Comparison of ENCODE assay signal across 1 cellular context in the genomic region with DNA sequence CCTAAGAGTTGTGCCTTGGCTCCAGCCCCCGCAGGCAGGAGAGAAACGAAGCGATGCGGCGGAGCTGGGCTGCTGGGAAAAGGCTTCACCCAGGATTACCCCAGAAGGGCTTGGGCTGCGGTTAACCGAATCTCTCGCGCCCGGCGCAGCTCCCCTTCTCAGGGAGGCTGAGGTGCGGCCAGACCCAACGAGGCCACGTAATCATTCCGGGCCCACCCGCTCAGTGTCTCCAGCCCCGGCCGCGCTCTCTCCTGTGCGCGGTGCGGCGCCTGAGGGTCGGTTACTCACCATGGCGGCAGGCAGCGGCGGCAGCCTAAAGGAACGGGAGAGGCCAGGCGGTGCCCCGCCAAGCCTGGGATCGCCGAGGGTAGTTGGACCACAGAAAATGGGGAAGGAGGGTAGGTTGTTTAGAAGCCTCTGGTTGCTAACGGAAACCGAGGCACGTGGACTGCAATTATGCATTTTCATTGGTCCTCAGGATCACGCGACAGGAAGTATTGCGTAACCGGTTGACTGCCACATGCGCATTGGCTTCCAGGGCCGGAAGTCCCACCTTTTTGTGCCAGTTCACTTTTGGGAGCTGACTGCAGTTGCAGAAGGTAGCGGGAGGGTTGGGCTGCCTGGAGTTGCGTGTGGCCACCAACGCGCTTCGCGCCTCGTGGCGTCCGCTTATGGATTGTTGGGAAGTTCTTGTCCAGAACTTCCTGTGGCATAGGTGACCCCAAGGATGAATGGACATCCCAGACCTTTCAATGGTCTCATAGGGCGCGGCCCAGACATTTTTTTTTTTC.
TF ChIP-seq lines count a peak whose summit lies in the region.

A gene with protein sequence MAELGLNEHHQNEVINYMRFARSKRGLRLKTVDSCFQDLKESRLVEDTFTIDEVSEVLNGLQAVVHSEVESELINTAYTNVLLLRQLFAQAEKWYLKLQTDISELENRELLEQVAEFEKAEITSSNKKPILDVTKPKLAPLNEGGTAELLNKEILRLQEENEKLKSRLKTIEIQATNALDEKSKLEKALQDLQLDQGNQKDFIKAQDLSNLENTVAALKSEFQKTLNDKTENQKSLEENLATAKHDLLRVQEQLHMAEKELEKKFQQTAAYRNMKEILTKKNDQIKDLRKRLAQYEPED (minus strand): TSS at position 419 of the 791 bp plus-strand sequence. CDS start 128 bp downstream, at position 291.

TF ChIP-seq in HepG2, 621 proteins besides CTCF, POLR2A, EP300 and RAD21 (continued from another document and continues in another):
- no peak for TF ChIP-seq ATF2 (CRISPR knock-in tag; IDR thresholded peaks at IDR 0.05)
- TF ChIP-seq, protein P1, sequence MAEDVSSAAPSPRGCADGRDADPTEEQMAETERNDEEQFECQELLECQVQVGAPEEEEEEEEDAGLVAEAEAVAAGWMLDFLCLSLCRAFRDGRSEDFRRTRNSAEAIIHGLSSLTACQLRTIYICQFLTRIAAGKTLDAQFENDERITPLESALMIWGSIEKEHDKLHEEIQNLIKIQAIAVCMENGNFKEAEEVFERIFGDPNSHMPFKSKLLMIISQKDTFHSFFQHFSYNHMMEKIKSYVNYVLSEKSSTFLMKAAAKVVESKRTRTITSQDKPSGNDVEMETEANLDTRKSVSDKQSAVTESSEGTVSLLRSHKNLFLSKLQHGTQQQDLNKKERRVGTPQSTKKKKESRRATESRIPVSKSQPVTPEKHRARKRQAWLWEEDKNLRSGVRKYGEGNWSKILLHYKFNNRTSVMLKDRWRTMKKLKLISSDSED (CRISPR knock-in tag; IDR thresholded peaks at IDR 0.05) = no peak
- no peak; the same call in 1 of the 2 replicates for TF ChIP-seq MXD3 (CRISPR knock-in tag; IDR thresholded peaks at IDR 0.05)
- TF ChIP-seq, protein P2, sequence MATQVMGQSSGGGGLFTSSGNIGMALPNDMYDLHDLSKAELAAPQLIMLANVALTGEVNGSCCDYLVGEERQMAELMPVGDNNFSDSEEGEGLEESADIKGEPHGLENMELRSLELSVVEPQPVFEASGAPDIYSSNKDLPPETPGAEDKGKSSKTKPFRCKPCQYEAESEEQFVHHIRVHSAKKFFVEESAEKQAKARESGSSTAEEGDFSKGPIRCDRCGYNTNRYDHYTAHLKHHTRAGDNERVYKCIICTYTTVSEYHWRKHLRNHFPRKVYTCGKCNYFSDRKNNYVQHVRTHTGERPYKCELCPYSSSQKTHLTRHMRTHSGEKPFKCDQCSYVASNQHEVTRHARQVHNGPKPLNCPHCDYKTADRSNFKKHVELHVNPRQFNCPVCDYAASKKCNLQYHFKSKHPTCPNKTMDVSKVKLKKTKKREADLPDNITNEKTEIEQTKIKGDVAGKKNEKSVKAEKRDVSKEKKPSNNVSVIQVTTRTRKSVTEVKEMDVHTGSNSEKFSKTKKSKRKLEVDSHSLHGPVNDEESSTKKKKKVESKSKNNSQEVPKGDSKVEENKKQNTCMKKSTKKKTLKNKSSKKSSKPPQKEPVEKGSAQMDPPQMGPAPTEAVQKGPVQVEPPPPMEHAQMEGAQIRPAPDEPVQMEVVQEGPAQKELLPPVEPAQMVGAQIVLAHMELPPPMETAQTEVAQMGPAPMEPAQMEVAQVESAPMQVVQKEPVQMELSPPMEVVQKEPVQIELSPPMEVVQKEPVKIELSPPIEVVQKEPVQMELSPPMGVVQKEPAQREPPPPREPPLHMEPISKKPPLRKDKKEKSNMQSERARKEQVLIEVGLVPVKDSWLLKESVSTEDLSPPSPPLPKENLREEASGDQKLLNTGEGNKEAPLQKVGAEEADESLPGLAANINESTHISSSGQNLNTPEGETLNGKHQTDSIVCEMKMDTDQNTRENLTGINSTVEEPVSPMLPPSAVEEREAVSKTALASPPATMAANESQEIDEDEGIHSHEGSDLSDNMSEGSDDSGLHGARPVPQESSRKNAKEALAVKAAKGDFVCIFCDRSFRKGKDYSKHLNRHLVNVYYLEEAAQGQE (IDR thresholded peaks at IDR 0.05; ENCODE audit: borderline replicate concordance in 1 of 2, low read depth in 1 of 2, low read length in 2 of 2) = no peak
- TF ChIP-seq, protein P3, sequence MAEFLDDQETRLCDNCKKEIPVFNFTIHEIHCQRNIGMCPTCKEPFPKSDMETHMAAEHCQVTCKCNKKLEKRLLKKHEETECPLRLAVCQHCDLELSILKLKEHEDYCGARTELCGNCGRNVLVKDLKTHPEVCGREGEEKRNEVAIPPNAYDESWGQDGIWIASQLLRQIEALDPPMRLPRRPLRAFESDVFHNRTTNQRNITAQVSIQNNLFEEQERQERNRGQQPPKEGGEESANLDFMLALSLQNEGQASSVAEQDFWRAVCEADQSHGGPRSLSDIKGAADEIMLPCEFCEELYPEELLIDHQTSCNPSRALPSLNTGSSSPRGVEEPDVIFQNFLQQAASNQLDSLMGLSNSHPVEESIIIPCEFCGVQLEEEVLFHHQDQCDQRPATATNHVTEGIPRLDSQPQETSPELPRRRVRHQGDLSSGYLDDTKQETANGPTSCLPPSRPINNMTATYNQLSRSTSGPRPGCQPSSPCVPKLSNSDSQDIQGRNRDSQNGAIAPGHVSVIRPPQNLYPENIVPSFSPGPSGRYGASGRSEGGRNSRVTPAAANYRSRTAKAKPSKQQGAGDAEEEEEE (CRISPR knock-in tag; IDR thresholded peaks at IDR 0.05; ENCODE audit: borderline replicate concordance) = no peak; the same call in 1 of the 2 replicates
- TF ChIP-seq ZNF263 (CRISPR knock-in tag; IDR thresholded peaks at IDR 0.05) = no peak
- TF ChIP-seq MTERF4 (CRISPR knock-in tag; IDR thresholded peaks at IDR 0.05) = peak; percentile 71; the same call in 1 of the 2 replicates
- TF ChIP-seq, protein P4, sequence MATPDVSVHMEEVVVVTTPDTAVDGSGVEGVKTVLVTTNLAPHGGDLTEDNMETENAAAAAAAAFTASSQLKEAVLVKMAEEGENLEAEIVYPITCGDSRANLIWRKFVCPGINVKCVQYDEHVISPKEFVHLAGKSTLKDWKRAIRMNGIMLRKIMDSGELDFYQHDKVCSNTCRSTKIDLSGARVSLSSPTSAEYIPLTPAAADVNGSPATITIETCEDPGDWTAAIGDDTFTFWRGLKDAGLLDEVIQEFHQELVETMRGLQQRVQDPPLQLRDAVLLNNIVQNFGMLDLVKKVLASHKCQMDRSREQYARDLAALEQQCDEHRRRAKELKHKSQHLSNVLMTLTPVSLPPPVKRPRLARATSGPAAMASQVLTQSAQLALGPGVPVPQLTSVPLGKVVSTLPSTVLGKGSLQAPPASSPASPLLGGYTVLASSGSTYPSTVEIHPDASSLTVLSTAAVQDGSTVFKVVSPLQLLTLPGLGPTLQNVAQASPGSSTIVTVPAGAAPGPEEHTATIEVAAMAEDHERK (CRISPR knock-in tag; IDR thresholded peaks at IDR 0.05; ENCODE audit: low read depth) = no peak
- TF ChIP-seq RARA (CRISPR knock-in tag; IDR thresholded peaks at IDR 0.05) = no peak
- TF ChIP-seq, protein P5, sequence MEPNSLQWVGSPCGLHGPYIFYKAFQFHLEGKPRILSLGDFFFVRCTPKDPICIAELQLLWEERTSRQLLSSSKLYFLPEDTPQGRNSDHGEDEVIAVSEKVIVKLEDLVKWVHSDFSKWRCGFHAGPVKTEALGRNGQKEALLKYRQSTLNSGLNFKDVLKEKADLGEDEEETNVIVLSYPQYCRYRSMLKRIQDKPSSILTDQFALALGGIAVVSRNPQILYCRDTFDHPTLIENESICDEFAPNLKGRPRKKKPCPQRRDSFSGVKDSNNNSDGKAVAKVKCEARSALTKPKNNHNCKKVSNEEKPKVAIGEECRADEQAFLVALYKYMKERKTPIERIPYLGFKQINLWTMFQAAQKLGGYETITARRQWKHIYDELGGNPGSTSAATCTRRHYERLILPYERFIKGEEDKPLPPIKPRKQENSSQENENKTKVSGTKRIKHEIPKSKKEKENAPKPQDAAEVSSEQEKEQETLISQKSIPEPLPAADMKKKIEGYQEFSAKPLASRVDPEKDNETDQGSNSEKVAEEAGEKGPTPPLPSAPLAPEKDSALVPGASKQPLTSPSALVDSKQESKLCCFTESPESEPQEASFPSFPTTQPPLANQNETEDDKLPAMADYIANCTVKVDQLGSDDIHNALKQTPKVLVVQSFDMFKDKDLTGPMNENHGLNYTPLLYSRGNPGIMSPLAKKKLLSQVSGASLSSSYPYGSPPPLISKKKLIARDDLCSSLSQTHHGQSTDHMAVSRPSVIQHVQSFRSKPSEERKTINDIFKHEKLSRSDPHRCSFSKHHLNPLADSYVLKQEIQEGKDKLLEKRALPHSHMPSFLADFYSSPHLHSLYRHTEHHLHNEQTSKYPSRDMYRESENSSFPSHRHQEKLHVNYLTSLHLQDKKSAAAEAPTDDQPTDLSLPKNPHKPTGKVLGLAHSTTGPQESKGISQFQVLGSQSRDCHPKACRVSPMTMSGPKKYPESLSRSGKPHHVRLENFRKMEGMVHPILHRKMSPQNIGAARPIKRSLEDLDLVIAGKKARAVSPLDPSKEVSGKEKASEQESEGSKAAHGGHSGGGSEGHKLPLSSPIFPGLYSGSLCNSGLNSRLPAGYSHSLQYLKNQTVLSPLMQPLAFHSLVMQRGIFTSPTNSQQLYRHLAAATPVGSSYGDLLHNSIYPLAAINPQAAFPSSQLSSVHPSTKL (CRISPR knock-in tag; IDR thresholded peaks at IDR 0.05) = peak; percentile 30
- no peak for TF ChIP-seq ZNF441 (CRISPR knock-in tag; IDR thresholded peaks at IDR 0.05; ENCODE audit: borderline replicate concordance)
- TF ChIP-seq ZNF773 (CRISPR knock-in tag; IDR thresholded peaks at IDR 0.05; ENCODE audit: borderline replicate concordance) = no peak
- TF ChIP-seq MAFF (IDR thresholded peaks at IDR 0.05; ENCODE audit: low read depth, low read length) = no peak
- peak; percentile 29; the same call in 1 of the 2 replicates for TF ChIP-seq DMAP1 (CRISPR knock-in tag; IDR thresholded peaks at IDR 0.05)
- TF ChIP-seq HIVEP1 (CRISPR knock-in tag; IDR thresholded peaks at IDR 0.05) = 0 out of 2 replicates have a peak, but pooled peaks have one; percentile 19
- TF ChIP-seq ZNF781 (CRISPR knock-in tag; IDR thresholded peaks at IDR 0.05; ENCODE audit: borderline replicate concordance, not compliant biosample characterization) = peak; percentile 52
- peak; percentile 27; the same call in 1 of the 2 replicates for TF ChIP-seq CREB1 (IDR thresholded peaks at IDR 0.05)
- 0 out of 2 replicates have a peak, but pooled peaks have one; percentile 44 for TF ChIP-seq CREB1 (CRISPR knock-in tag; IDR thresholded peaks at IDR 0.05)
- no peak for TF ChIP-seq PHF5A (CRISPR knock-in tag; IDR thresholded peaks at IDR 0.05; ENCODE audit: low read depth, unreplicated experiment)
- TF ChIP-seq GTF2F1 (IDR thresholded peaks at IDR 0.05; ENCODE audit: low read length) = no peak
- no peak for TF ChIP-seq DNMT1 (CRISPR knock-in tag; IDR thresholded peaks at IDR 0.05)
- TF ChIP-seq, protein P6, sequence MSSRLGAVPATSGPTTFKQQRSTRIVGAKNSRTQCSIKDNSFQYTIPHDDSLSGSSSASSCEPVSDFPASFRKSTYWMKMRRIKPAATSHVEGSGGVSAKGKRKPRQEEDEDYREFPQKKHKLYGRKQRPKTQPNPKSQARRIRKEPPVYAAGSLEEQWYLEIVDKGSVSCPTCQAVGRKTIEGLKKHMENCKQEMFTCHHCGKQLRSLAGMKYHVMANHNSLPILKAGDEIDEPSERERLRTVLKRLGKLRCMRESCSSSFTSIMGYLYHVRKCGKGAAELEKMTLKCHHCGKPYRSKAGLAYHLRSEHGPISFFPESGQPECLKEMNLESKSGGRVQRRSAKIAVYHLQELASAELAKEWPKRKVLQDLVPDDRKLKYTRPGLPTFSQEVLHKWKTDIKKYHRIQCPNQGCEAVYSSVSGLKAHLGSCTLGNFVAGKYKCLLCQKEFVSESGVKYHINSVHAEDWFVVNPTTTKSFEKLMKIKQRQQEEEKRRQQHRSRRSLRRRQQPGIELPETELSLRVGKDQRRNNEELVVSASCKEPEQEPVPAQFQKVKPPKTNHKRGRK (CRISPR knock-in tag; IDR thresholded peaks at IDR 0.05) = no peak
- TF ChIP-seq JUN (CRISPR knock-in tag; IDR thresholded peaks at IDR 0.05) = no peak
- TF ChIP-seq NFIC (IDR thresholded peaks at IDR 0.05; ENCODE audit: low read length) = no peak
- no peak for TF ChIP-seq ZNF660 (CRISPR knock-in tag; IDR thresholded peaks at IDR 0.05; ENCODE audit: borderline replicate concordance, low read depth)
- no peak for TF ChIP-seq HNRNPUL1 (IDR thresholded peaks at IDR 0.05; ENCODE audit: low read depth, low read length)
- TF ChIP-seq, protein P7, sequence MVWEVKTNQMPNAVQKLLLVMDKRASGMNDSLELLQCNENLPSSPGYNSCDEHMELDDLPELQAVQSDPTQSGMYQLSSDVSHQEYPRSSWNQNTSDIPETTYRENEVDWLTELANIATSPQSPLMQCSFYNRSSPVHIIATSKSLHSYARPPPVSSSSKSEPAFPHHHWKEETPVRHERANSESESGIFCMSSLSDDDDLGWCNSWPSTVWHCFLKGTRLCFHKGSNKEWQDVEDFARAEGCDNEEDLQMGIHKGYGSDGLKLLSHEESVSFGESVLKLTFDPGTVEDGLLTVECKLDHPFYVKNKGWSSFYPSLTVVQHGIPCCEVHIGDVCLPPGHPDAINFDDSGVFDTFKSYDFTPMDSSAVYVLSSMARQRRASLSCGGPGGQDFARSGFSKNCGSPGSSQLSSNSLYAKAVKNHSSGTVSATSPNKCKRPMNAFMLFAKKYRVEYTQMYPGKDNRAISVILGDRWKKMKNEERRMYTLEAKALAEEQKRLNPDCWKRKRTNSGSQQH (CRISPR knock-in tag; IDR thresholded peaks at IDR 0.05; ENCODE audit: low read depth) = peak; percentile 56; the same call in 1 of the 2 replicates
- TF ChIP-seq TBX3 (IDR thresholded peaks at IDR 0.05; ENCODE audit: borderline replicate concordance) = peak; percentile 61; the same call in 1 of the 2 replicates
- no peak for TF ChIP-seq MATR3 (CRISPR knock-in tag; IDR thresholded peaks at IDR 0.05)
- no peak for TF ChIP-seq REL (CRISPR knock-in tag; conservative IDR thresholded peaks at IDR 0.05)
- peak; percentile 55; the same call in 1 of the 2 replicates for TF ChIP-seq IRF2 (CRISPR knock-in tag; IDR thresholded peaks at IDR 0.05)
- 0 out of 2 replicates have a peak, but pooled peaks have one; percentile 35 for TF ChIP-seq ZNF337 (CRISPR knock-in tag; IDR thresholded peaks at IDR 0.05; ENCODE audit: borderline replicate concordance, low read depth)
- TF ChIP-seq TAF1 (CRISPR knock-in tag; IDR thresholded peaks at IDR 0.05) = peak; percentile 53
- 0 out of 2 replicates have a peak, but pooled peaks have one; percentile 36 for TF ChIP-seq MIER2 (CRISPR knock-in tag; IDR thresholded peaks at IDR 0.05)
